ENCODE assay signal across 17 cellular contexts in genomic region chr17:37110816-37111215, GRCh38.
A peak's percentile ranks its signal among the peaks of the same experiment; 100 is the strongest.
DNase-seq lines count a peak whose midpoint lies in the region; ATAC-seq lines count a peak whose summit lies in the region.
"Had no signal": no experiment of that assay in that cellular context is flagged by ENCODE, and none has a peak within 500 bp of the region (broad histone marks: within the 10 kb centered on the region; RNA-seq: fewer than 3 reads in every experiment).

No MANE protein-coding gene starts in this region.

- H2AK5ac ChIP-seq in neuronal stem cell (ENCODE audit: low read depth, low read length): no peak overlapping the region

- H3K4me2 ChIP-seq in neuronal stem cell (ENCODE audit: insufficient read depth, low read length, poor library complexity, severe bottlenecking): no peak overlapping the region

- DNase-seq in Ammon's horn (ENCODE audit: low spot score) (peak; percentile 45), neuronal stem cell (ENCODE audit: low spot score) (no peak), SK-N-DZ (ENCODE audit: low spot score) (no peak), NCI-H748 treated with DMSO at 0.1 percent for 48 hours (lab: John Stamatoyannopoulos, UW) (no peak)
- no peak for DNase-seq in stimulated activated CD4-positive, alpha-beta T cell treated with anti-CD3 and anti-CD28 coated beads, Interleukin-1b, Interleukin-23, amount 100 ng/mL, for 48 hours
- DNase-seq: CD4-positive, CD25-positive, alpha-beta regulatory T cell; DMS153; EL; NCI-H1694; NCI-H2081 treated with DMSO at 0.1 percent for 48 hours; NCI-H82; SHP77 had no signal

- H3K4me1 ChIP-seq in neuronal stem cell (ENCODE audit: control insufficient read depth in 2 of 2, insufficient read depth in 1 of 2, low read depth in 1 of 2, low read length in 2 of 2): peaks cover 0 to 20% of the 10 kb centered on the region in 2 donors

- H3K4me3 ChIP-seq in neuronal stem cell (ENCODE audit: low read length in 2 of 2): no peak overlapping the region
- H3K4me3 ChIP-seq: K562 had no signal

- H3K18ac ChIP-seq in neuronal stem cell (ENCODE audit: low read length): no peak overlapping the region

- H2BK120ac ChIP-seq in neuronal stem cell (ENCODE audit: low read depth, low read length): no peak overlapping the region

- no peak overlapping the region for H4K8ac ChIP-seq in neuronal stem cell (ENCODE audit: low read depth, low read length)

- no peak overlapping the region for H2BK12ac ChIP-seq in neuronal stem cell (ENCODE audit: low read length)

- no peak for ATAC-seq in HG03442 (IDR thresholded peaks at IDR 0.05; ENCODE audit: unreplicated experiment)
- ATAC-seq: K562 had no signal

- no peak overlapping the region for H2BK15ac ChIP-seq in neuronal stem cell (ENCODE audit: low read length)

- no peak overlapping the region for H3K4ac ChIP-seq in neuronal stem cell (ENCODE audit: low read length)

- peaks cover 16 to 98% of the 10 kb centered on the region in 2 donors for H3K36me3 ChIP-seq in neuronal stem cell (replicated peaks in 1 of 2; ENCODE audit: control insufficient read depth in 2 of 2, insufficient read depth in 2 of 2, low read length in 2 of 2)

- H3K79me1 ChIP-seq in neuronal stem cell (ENCODE audit: low read depth, low read length): no peaks in the 10 kb centered on the region

- no peak overlapping the region for H3K14ac ChIP-seq in neuronal stem cell (ENCODE audit: low read length)

- H3K27me3 ChIP-seq in layer of hippocampus (ENCODE audit: control insufficient read depth, insufficient read depth, low read length): no peaks in the 10 kb centered on the region
- H3K27me3 ChIP-seq in neuronal stem cell (ENCODE audit: control insufficient read depth in 3 of 3, insufficient read depth in 3 of 3, low read depth in 1 of 3, low read length in 3 of 3): no peaks in the 10 kb centered on the region
- H3K27me3 ChIP-seq: BE2C had no signal

- H2BK5ac ChIP-seq in neuronal stem cell (ENCODE audit: low read length): no peak overlapping the region

- H3K23ac ChIP-seq in neuronal stem cell (ENCODE audit: low read depth, low read length, poor library complexity): no peak overlapping the region

- H3K27ac ChIP-seq in angular gyrus (ENCODE audit: low read depth, low read length): peak overlapping the region; percentile 69
- peak overlapping the region; percentile 55 for H3K27ac ChIP-seq in layer of hippocampus (ENCODE audit: low read depth, low read length)
- peak overlapping the region; percentile 80 for H3K27ac ChIP-seq in neuronal stem cell (replicated peaks; ENCODE audit: low read length)

- no peaks in the 10 kb centered on the region for H3K9me3 ChIP-seq in neuronal stem cell (replicated peaks in 1 of 2; ENCODE audit: control insufficient read depth in 2 of 2, insufficient read depth in 1 of 2, low read depth in 1 of 2, low read length in 2 of 2)
- H3K9me3 ChIP-seq: BE2C had no signal

- no CpG with 5 or more reads among the region's 3 CpGs for WGBS in neuronal stem cell (ENCODE audit: extremely low coverage in 2 of 2, insufficient read length in 2 of 2, insufficient replicate concordance in 1 of 2), 2 donors

- no peak overlapping the region for H3K9ac ChIP-seq in neuronal stem cell (ENCODE audit: low read depth, low read length, poor library complexity)

- H4K91ac ChIP-seq in neuronal stem cell (ENCODE audit: low read depth, low read length, poor library complexity): no peak overlapping the region

- no peak overlapping the region for H2AFZ ChIP-seq in neuronal stem cell (ENCODE audit: low read length)
